In genomic region chr12:121805800-121806555, GRCh38 we compare ENCODE assay signal across 8 cellular contexts. TPM values are rescaled to one million over a fixed set of nuclear protein-coding genes. Genes with fewer than 3 reads are reported as not detected.
DNase-seq lines count a peak whose midpoint lies in the region; ATAC-seq lines count a peak whose summit lies in the region.

No MANE protein-coding gene starts in this region.

- H3K4me1 ChIP-seq in CD4-positive, alpha-beta memory T cell (ENCODE audit: insufficient read depth, low read length): peaks cover 42% of the 10 kb centered on the region
- peaks cover 15 to 34% of the 10 kb centered on the region in 2 donors for H3K4me1 ChIP-seq in muscle layer of duodenum (ENCODE audit: control insufficient read depth in 1 of 2, insufficient read depth in 2 of 2, low read length in 2 of 2)

- H3K4me3 Mint-ChIP-seq in CD4-positive, alpha-beta memory T cell: peak overlapping the region; percentile 98 to 100 (median 99)

- CTCF ChIA-PET in CD4-positive, alpha-beta memory T cell (lab: Charles Lee; ENCODE audit: partially characterized antibody): interaction anchor here (0.7 to 16.7 kb wide), 2 partner anchors 10 to 33 kb away, joined by 4 to 918 read pairs; partner anchors contain the start of gene RHOF

- H3K9me3 ChIP-seq in CD4-positive, alpha-beta memory T cell (ENCODE audit: control insufficient read depth in 1 of 2, low read length in 2 of 2): no peaks in the 10 kb centered on the region
- H3K9me3 ChIP-seq in muscle layer of duodenum (ENCODE audit: control insufficient read depth in 1 of 2, low read length in 2 of 2): no peaks in the 10 kb centered on the region

- H3K27ac Mint-ChIP-seq in CD4-positive, alpha-beta memory T cell: peak overlapping the region; percentile 91 to 98 (median 97)

- H3K27me3 ChIP-seq in CD4-positive, alpha-beta memory T cell (ENCODE audit: insufficient read depth, low read length): no peaks in the 10 kb centered on the region
- no peaks in the 10 kb centered on the region for H3K27me3 ChIP-seq in muscle layer of duodenum (ENCODE audit: low read depth, low read length)

- ATAC-seq in HG03196 (IDR thresholded peaks at IDR 0.05; ENCODE audit: unreplicated experiment) (no peak), HG02642 (IDR thresholded peaks at IDR 0.05; ENCODE audit: poor library complexity, unreplicated experiment) (no peak), GM21515 (IDR thresholded peaks at IDR 0.05; ENCODE audit: unreplicated experiment) (no peak), GM18511 (IDR thresholded peaks at IDR 0.05; ENCODE audit: unreplicated experiment) (no peak)

- H3K4me1 Mint-ChIP-seq in CD4-positive, alpha-beta memory T cell: peaks cover 18 to 67% (median 37%) of the 10 kb centered on the region in 4 donors

- intact Hi-C loops in CD4-positive, alpha-beta memory T cell (cut with micrococcal nuclease): no loop called here

- H3K36me3 Mint-ChIP-seq in CD4-positive, alpha-beta memory T cell: peaks cover 22 to 61% of the 10 kb centered on the region in 2 donors

- H3K36me3 ChIP-seq in CD4-positive, alpha-beta memory T cell (ENCODE audit: insufficient read depth, low read length): peaks cover 30% of the 10 kb centered on the region
- H3K36me3 ChIP-seq in muscle layer of duodenum (ENCODE audit: control insufficient read depth in 1 of 2, insufficient read depth in 2 of 2, low read length in 2 of 2): peaks cover 16 to 27% of the 10 kb centered on the region in 2 donors

- peak overlapping the region; percentile 74 to 89 for H3K4me3 ChIP-seq in CD4-positive, alpha-beta memory T cell (ENCODE audit: low read length in 2 of 2)
- H3K4me3 ChIP-seq in muscle layer of duodenum (ENCODE audit: low read depth in 1 of 2, low read length in 2 of 2): peak overlapping the region; percentile 63 to 80

- peak overlapping the region; percentile 63 for H3K27ac ChIP-seq in CD4-positive, alpha-beta memory T cell (ENCODE audit: low read depth, low read length)
- peak overlapping the region; percentile 51 for H3K27ac ChIP-seq in muscle layer of duodenum (ENCODE audit: low read length)

- peaks cover 0 to 4% (median 0%) of the 10 kb centered on the region in 8 donors for H3K9me3 Mint-ChIP-seq in CD4-positive, alpha-beta memory T cell

- DNase-seq in CD4-positive, alpha-beta memory T cell: peak; percentile 34 to 60 (median 46)
- DNase-seq in Kasumi-1 (lab: John Stamatoyannopoulos, UW): peak; percentile 56 to 61
- peak; percentile 38 for DNase-seq in central memory CD4-positive, alpha-beta T cell

- H3K27me3 Mint-ChIP-seq in CD4-positive, alpha-beta memory T cell: no peaks in the 10 kb centered on the region

- POLR2A ChIA-PET in CD4-positive, alpha-beta memory T cell (lab: Charles Lee; ENCODE audit: partially characterized antibody): interaction anchor here (0.6 to 44.6 kb wide), 8 partner anchors 2 to 226 kb away, joined by 3 to 2727 read pairs (median 12); partner anchors contain the start of genes ORAI1, PSMD9, RHOF and SETD1B

RNA-seq across cellular contexts. Expression of gene SETD1B, which starts 2.2 kb away (rescaled TPM):
- total RNA-seq in CD4-positive, alpha-beta memory T cell: 10 to 100 TPM; 67.1 to 69.3 TPM
- polyA plus RNA-seq in CD4-positive, alpha-beta memory T cell: 1 to 10 TPM in 1 of 2 donors, under 1 TPM in 1; 0.13 to 3.3 TPM

RNA-seq across cellular contexts. Expression of gene RHOF, which starts 12.5 kb away (rescaled TPM):
- 100 to 1,000 TPM; 137 to 138 TPM for total RNA-seq in CD4-positive, alpha-beta memory T cell
- 100 to 1,000 TPM in 1 of 2 donors, 10 to 100 TPM in 1; 72.6 to 106 TPM for polyA plus RNA-seq in CD4-positive, alpha-beta memory T cell

RNA-seq across cellular contexts. Expression of gene HPD, which starts 52.7 kb away (rescaled TPM):
- not detected for total RNA-seq in CD4-positive, alpha-beta memory T cell
- not detected for polyA plus RNA-seq in CD4-positive, alpha-beta memory T cell
